Comparison of ENCODE assay signal across 8 cellular contexts in the genomic region with DNA sequence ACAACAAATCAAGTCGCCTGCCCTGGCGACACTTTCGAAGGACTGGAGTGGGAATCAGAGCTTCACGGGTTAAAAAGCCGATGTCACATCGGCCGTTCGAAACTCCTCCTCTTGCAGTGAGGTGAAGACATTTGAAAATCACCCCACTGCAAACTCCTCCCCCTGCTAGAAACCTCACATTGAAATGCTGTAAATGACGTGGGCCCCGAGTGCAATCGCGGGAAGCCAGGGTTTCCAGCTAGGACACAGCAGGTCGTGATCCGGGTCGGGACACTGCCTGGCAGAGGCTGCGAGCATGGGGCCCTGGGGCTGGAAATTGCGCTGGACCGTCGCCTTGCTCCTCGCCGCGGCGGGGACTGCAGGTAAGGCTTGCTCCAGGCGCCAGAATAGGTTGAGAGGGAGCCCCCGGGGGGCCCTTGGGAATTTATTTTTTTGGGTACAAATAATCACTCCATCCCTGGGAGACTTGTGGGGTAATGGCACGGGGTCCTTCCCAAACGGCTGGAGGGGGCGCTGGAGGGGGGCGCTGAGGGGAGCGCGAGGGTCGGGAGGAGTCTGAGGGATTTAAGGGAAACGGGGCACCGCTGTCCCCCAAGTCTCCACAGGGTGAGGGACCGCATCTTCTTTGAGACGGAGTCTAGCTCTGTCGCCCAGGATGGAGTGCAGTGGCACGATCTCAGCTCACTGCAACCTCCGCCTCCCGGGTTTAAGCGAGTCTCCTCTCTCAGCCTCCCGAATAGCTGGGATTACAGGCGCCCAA. TPM values are rescaled to one million over a fixed set of nuclear protein-coding genes. Genes with fewer than 3 reads are reported as not detected.
DNase-seq lines count a peak whose midpoint lies in the region; ATAC-seq lines count a peak whose summit lies in the region.

TSS of gene LDLR (plus strand) at position 210 of the 760 bp plus-strand sequence. CDS start at position 296, 86 bp downstream.

- DNase-seq in COLO829 (ENCODE audit: low spot score): peak; percentile 82
- peak; percentile 66 for DNase-seq in NCI-H748 treated with DMSO at 0.1 percent for 48 hours (lab: John Stamatoyannopoulos, UW)
- peak; percentile 26 to 75 for DNase-seq in activated CD4-positive, alpha-beta T cell treated with anti-CD3 and anti-CD28 coated beads, Interleukin-2, amount 50 U/mL, for 24 hours (ENCODE audit: low read depth in 1 of 2, low spot score in 1 of 2)
- DNase-seq in dedifferentiated amniotic fluid mesenchymal stem cell (ENCODE audit: extremely low spot score): peak; percentile 85
- peak; percentile 86 to 92 for DNase-seq in left colon
- DNase-seq in stimulated activated CD4-positive, alpha-beta T cell treated with anti-CD3 and anti-CD28 coated beads, Interleukin-1b, Interleukin-23, amount 100 ng/mL, for 1 hour (ENCODE audit: low read depth in 2 of 2): peak; percentile 39 to 42

- intact Hi-C loops in left colon (cut with DNase I, micrococcal nuclease): no loop called here

- ATAC-seq in HG03342 (IDR thresholded peaks at IDR 0.05; ENCODE audit: unreplicated experiment) (peak; percentile 33), left colon (peak; percentile 67), HG03520 (IDR thresholded peaks at IDR 0.05; ENCODE audit: unreplicated experiment) (no peak)

RNA-seq across cellular contexts. Expression of gene LDLR, which starts in this region (rescaled TPM):
- 100 to 1,000 TPM; 122 to 224 TPM for total RNA-seq in left colon
